14 cellular contexts compared by ENCODE assay signal in the genomic region with DNA sequence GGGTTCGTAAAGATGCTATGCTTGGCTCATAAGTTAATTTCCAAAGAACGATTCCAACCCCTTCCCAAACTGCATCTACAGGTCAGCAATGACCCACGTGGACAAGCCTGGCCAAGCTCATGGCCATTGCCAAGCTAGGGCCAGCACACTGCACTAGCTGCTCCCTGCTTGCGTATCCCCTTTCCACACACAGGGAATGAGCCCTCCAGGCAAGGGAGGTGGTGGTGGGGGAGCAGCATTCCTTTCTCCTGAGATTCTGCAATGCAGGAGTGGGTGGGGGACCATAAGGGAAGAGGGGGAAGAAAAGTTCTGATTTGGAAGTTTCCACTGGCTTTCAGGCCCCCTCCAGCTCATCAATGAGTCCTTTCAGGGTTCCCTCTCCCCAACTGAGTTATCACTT.
"Had no signal": no experiment of that assay in that cellular context is flagged by ENCODE, and none has a peak within 500 bp of the region (broad histone marks: within the 10 kb centered on the region; RNA-seq: fewer than 3 reads in every experiment).

No MANE protein-coding gene starts in this region.

- H3K4me3 Mint-ChIP-seq: activated T-cell treated with anti-CD3 and anti-CD28 coated beads, Interleukin-2, amount 50 U/mL, for 4 hours had no signal

- H3K4me1 ChIP-seq: vagina had no signal

- ATAC-seq: activated T-cell treated with anti-CD3 and anti-CD28 coated beads, Interleukin-2, amount 50 U/mL, for 4 hours; foreskin keratinocyte; heart left ventricle; left lung; pancreas had no signal

- DNase-seq: activated gamma-delta T cell treated with Interleukin-2 at 50 U/mL for 16 hours; activated T-cell treated with anti-CD3 and anti-CD28 coated beads, Interleukin-2, amount 50 U/mL, for 4 hours; heart left ventricle; left lung; mesenchymal stem cell; pancreas; retina; T-helper 9 cell; thyroid gland had no signal

- FAIRE-seq: colon, islet of Langerhans, pancreas had no signal

- H3K27ac ChIP-seq: cardiac muscle cell, heart left ventricle, left lung, pancreas, thyroid gland, vagina had no signal

- H3K4me3 ChIP-seq: cardiac muscle cell, heart left ventricle, left lung, pancreas, thyroid gland, vagina had no signal

- H3K36me3 ChIP-seq: left lung, pancreas, thyroid gland had no signal

- H3K9me3 ChIP-seq: heart left ventricle, left lung, pancreas, thyroid gland, vagina had no signal

- H3K27me3 ChIP-seq: cardiac muscle cell, foreskin keratinocyte, heart left ventricle, left lung, pancreas, thyroid gland, vagina had no signal

- H3K9me3 Mint-ChIP-seq: activated T-cell treated with anti-CD3 and anti-CD28 coated beads, Interleukin-2, amount 50 U/mL, for 4 hours had no signal
